8 cellular contexts compared by ENCODE assay signal in the genomic region with DNA sequence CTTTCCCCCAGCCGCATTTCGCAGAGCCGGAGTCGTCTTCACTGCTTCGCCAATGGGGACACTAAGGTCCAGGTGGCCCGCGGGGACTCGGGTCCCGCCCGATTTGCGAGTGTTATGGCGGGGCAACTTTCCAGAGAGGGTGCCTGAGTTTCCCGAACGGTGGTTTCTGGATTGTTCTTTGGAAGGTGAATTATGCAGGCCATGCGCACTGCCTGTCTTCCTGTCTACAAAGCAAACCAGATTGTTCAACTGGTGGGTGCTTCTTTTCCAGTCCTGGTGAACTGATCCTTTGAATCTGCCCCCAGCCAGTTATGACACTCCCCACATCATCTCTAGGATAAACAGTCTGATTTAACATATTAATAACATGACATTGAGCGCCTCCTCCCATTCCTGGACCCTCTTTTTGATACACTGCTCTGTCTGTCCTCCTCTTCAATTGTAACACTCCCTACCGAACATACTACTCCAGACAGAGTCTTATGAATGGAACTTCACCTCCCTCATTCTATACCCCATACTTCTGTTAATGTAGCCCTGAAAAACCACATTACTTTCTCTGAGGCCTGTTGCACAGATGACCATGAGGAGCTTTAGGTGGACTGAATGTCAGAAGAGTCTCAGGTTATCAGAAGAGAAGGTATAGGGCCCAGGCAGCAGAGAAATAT.
DNase-seq lines count a peak whose midpoint lies in the region; ATAC-seq, FAIRE-seq and TF ChIP-seq lines count a peak whose summit lies in the region.

No MANE protein-coding gene starts in this region.

- H3K4me1 ChIP-seq in kidney (ENCODE audit: control insufficient read depth in 1 of 2, insufficient read depth in 1 of 2, low read depth in 1 of 2, low read length in 2 of 2) (peaks cover 0 to 2% of the 10 kb centered on the region in 2 donors), thoracic aorta (ENCODE audit: control insufficient read depth in 1 of 2, low read depth in 2 of 2) (peaks cover 4 to 17% of the 10 kb centered on the region in 2 donors)

- ATAC-seq in thoracic aorta (ENCODE audit: insufficient number of reproducible peaks, low FRiP score, low read depth) = no peak
- no peak for ATAC-seq in HG03432 (IDR thresholded peaks at IDR 0.05; ENCODE audit: unreplicated experiment)

- peak overlapping the region; percentile 93 for H3K4me3 ChIP-seq in BJ (ENCODE audit: low read depth, low read length)
- H3K4me3 ChIP-seq in kidney (ENCODE audit: low read length in 2 of 2) = peak overlapping the region; percentile 60 to 79
- H3K4me3 ChIP-seq in thoracic aorta = peak overlapping the region; percentile 90

- H3K4me1 Mint-ChIP-seq in HFFc6 (ENCODE audit: low read depth) = peaks cover 38% of the 10 kb centered on the region
- H3K4me1 Mint-ChIP-seq in activated naive CD8-positive, alpha-beta T cell (ENCODE audit: low read depth) = peaks cover 15% of the 10 kb centered on the region

- H3K36me3 ChIP-seq in BJ (ENCODE audit: control insufficient read depth, insufficient read depth, low read length) = no peaks in the 10 kb centered on the region
- no peaks in the 10 kb centered on the region for H3K36me3 ChIP-seq in kidney (ENCODE audit: control insufficient read depth in 1 of 2, insufficient read depth in 2 of 2, low read length in 2 of 2)
- no peaks in the 10 kb centered on the region for H3K36me3 ChIP-seq in thoracic aorta

- POLR2A ChIA-PET in BJ (lab: Charles Lee) = interaction anchor here (0.6 kb wide), 1 partner anchor 122 kb away, joined by 4 read pairs; no protein-coding TSS in a partner anchor

- intact Hi-C loops in kidney (cut with DNase I) = no loop called here

- TF ChIP-seq CTCF in BJ (IDR thresholded peaks at IDR 0.05; ENCODE audit: insufficient read depth, low read depth, low read length) = no peak
- no peak for TF ChIP-seq CTCF in HFFc6 (IDR thresholded peaks at IDR 0.05)
- no peak for TF ChIP-seq CTCF in kidney (IDR thresholded peaks at IDR 0.05; ENCODE audit: borderline replicate concordance, extremely low read depth, insufficient read depth)
- TF ChIP-seq CTCF in thoracic aorta (IDR thresholded peaks at IDR 0.05) = no peak

- H3K27me3 ChIP-seq in BJ (ENCODE audit: control insufficient read depth, insufficient read depth, low read length) (no peaks in the 10 kb centered on the region), thoracic aorta (replicated peaks; ENCODE audit: insufficient read depth) (no peaks in the 10 kb centered on the region)

- H3K9ac ChIP-seq in kidney (ENCODE audit: low read length in 2 of 2) = peak overlapping the region in 1 of 2 donors; percentile 67

- H3K4me3 Mint-ChIP-seq in HFFc6 = peak overlapping the region; percentile 68
- peak overlapping the region; percentile 77 for H3K4me3 Mint-ChIP-seq in activated naive CD8-positive, alpha-beta T cell

- no peak for FAIRE-seq in kidney (lab: Jason Lieb, UNC)

- H3K27me3 Mint-ChIP-seq in HFFc6 (ENCODE audit: insufficient read depth) = peaks cover 10% of the 10 kb centered on the region
- no peaks in the 10 kb centered on the region for H3K27me3 Mint-ChIP-seq in activated naive CD8-positive, alpha-beta T cell

- no peaks in the 10 kb centered on the region for H3K9me3 ChIP-seq in kidney (ENCODE audit: control insufficient read depth in 1 of 2, low read length in 2 of 2)
- no peaks in the 10 kb centered on the region for H3K9me3 ChIP-seq in thoracic aorta

- no peaks in the 10 kb centered on the region for H3K36me3 Mint-ChIP-seq in HFFc6 (ENCODE audit: low read depth)
- no peaks in the 10 kb centered on the region for H3K36me3 Mint-ChIP-seq in activated naive CD8-positive, alpha-beta T cell

- DNase-seq in BJ (ENCODE audit: low read depth) = no peak
- no peak for DNase-seq in HFFc6
- no peak for DNase-seq in kidney
- no peak for DNase-seq in thoracic aorta (ENCODE audit: low spot score)
- no peak for DNase-seq in stimulated activated CD4-positive, alpha-beta T cell treated with anti-CD3 and anti-CD28 coated beads, Interleukin-4, amount 100 ng/mL, for 1 hour
- no peak for DNase-seq in middle frontal gyrus (ENCODE audit: extremely low spot score, low spot score)

- CTCF ChIA-PET in BJ (lab: Yijun Ruan, JAX) = interaction anchor here (0.9 to 1.9 kb wide), 4 partner anchors 8 to 292 kb away, joined by 3 to 8 read pairs (median 5); no protein-coding TSS in a partner anchor

- H3K27ac ChIP-seq in kidney (ENCODE audit: low read depth in 2 of 2, low read length in 2 of 2) (peak overlapping the region in 1 of 2 donors; percentile 79), thoracic aorta (peak overlapping the region; percentile 89 to 90)

- H3K9me3 Mint-ChIP-seq in HFFc6 = no peaks in the 10 kb centered on the region
- H3K9me3 Mint-ChIP-seq in activated naive CD8-positive, alpha-beta T cell (ENCODE audit: low read depth) = no peaks in the 10 kb centered on the region

- peak overlapping the region; percentile 86 for H3K27ac Mint-ChIP-seq in HFFc6
- H3K27ac Mint-ChIP-seq in activated naive CD8-positive, alpha-beta T cell = peak overlapping the region; percentile 85
